1 cellular context compared by ENCODE assay signal in the genomic region with DNA sequence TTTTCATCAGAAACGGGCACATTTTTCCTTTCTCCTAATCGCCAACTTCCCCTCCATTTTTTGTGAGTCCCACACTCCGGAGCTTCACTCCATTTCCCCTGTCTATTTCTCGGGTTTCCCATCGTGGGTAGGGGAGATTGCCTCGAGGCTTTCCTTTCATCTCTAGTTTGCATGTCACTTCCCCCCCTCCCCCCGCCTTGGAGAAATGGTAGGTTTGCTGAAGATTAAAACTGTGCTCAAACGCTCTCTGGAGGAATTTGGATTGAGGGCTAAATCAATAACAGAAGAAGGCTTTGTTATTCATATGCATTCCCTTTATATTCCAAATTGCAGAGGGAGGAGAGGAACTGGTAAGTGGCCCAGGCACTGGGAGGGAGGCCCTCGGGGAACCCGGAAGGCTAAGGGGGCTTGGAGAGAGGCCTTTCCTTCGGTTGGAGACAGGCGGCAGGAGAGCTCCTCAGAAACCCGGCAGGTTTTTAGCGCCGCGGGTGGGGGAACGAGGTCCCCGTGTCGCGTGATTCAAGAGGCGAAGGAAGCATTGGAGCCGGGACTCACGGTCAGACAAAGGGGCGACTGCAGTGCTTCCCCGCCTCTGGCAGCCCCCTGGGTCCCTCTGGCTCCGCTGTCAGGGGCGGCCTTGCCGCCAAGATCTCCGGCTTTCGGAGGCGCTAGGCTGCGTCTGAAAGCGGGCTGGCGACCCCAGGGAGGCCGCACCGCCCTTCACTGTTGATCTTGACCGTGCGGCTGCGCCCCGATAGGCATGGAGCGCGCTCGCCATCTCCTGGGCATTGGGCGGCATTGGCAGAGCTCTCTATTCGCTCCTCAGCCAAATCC.
A peak's percentile ranks its signal among the peaks of the same experiment; 100 is the strongest.
TF ChIP-seq lines count a peak whose summit lies in the region.

No MANE protein-coding gene starts in this region.

TF ChIP-seq in HepG2, 621 proteins besides CTCF, POLR2A, EP300 and RAD21 (continues in another document):
- TF ChIP-seq ZNF264 (CRISPR knock-in tag; IDR thresholded peaks at IDR 0.05): no peak
- no peak for TF ChIP-seq TGIF2 (CRISPR knock-in tag; IDR thresholded peaks at IDR 0.05)
- TF ChIP-seq, protein P1, sequence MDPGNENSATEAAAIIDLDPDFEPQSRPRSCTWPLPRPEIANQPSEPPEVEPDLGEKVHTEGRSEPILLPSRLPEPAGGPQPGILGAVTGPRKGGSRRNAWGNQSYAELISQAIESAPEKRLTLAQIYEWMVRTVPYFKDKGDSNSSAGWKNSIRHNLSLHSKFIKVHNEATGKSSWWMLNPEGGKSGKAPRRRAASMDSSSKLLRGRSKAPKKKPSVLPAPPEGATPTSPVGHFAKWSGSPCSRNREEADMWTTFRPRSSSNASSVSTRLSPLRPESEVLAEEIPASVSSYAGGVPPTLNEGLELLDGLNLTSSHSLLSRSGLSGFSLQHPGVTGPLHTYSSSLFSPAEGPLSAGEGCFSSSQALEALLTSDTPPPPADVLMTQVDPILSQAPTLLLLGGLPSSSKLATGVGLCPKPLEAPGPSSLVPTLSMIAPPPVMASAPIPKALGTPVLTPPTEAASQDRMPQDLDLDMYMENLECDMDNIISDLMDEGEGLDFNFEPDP (CRISPR knock-in tag; conservative IDR thresholded peaks at IDR 0.05): no peak
- no peak for TF ChIP-seq ZNF383 (CRISPR knock-in tag; IDR thresholded peaks at IDR 0.05; ENCODE audit: borderline replicate concordance)
- no peak for TF ChIP-seq NFIC (IDR thresholded peaks at IDR 0.05; ENCODE audit: low read length)
- no peak for TF ChIP-seq AGO2 (optimal IDR thresholded peaks at IDR 0.05; ENCODE audit: low read depth, low read length)
- TF ChIP-seq ZNF354B (CRISPR knock-in tag; IDR thresholded peaks at IDR 0.05): no peak
- TF ChIP-seq ZNF660 (CRISPR knock-in tag; IDR thresholded peaks at IDR 0.05; ENCODE audit: borderline replicate concordance, low read depth): no peak
- no peak for TF ChIP-seq GATA4 (IDR thresholded peaks at IDR 0.05; ENCODE audit: borderline replicate concordance, low read depth)
- no peak for TF ChIP-seq TBP (CRISPR knock-in tag; IDR thresholded peaks at IDR 0.05)
- TF ChIP-seq LCORL (IDR thresholded peaks at IDR 0.05): no peak
- TF ChIP-seq LCORL (CRISPR knock-in tag; IDR thresholded peaks at IDR 0.05): no peak
- 0 out of 2 replicates have a peak, but pooled peaks have one; percentile 67 for TF ChIP-seq ZNF136 (CRISPR knock-in tag; IDR thresholded peaks at IDR 0.05; ENCODE audit: low read depth)
- no peak for TF ChIP-seq PAF1 (CRISPR knock-in tag; IDR thresholded peaks at IDR 0.05)
- TF ChIP-seq, protein P2, sequence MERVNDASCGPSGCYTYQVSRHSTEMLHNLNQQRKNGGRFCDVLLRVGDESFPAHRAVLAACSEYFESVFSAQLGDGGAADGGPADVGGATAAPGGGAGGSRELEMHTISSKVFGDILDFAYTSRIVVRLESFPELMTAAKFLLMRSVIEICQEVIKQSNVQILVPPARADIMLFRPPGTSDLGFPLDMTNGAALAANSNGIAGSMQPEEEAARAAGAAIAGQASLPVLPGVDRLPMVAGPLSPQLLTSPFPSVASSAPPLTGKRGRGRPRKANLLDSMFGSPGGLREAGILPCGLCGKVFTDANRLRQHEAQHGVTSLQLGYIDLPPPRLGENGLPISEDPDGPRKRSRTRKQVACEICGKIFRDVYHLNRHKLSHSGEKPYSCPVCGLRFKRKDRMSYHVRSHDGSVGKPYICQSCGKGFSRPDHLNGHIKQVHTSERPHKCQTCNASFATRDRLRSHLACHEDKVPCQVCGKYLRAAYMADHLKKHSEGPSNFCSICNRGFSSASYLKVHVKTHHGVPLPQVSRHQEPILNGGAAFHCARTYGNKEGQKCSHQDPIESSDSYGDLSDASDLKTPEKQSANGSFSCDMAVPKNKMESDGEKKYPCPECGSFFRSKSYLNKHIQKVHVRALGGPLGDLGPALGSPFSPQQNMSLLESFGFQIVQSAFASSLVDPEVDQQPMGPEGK (CRISPR knock-in tag; IDR thresholded peaks at IDR 0.05): peak; percentile 45; the same call in 1 of the 2 replicates
- no peak for TF ChIP-seq PAWR (CRISPR knock-in tag; IDR thresholded peaks at IDR 0.05; ENCODE audit: borderline replicate concordance)
- no peak for TF ChIP-seq ZSCAN22 (CRISPR knock-in tag; IDR thresholded peaks at IDR 0.05)
- peak; percentile 44; the same call in 1 of the 2 replicates for TF ChIP-seq NRL (CRISPR knock-in tag; IDR thresholded peaks at IDR 0.05; ENCODE audit: borderline replicate concordance)
- no peak; the same call in 1 of the 2 replicates for TF ChIP-seq MAF1 (CRISPR knock-in tag; IDR thresholded peaks at IDR 0.05; ENCODE audit: borderline replicate concordance)
- TF ChIP-seq ZNF670 (CRISPR knock-in tag; IDR thresholded peaks at IDR 0.05; ENCODE audit: borderline replicate concordance): no peak
- TF ChIP-seq, protein P3, sequence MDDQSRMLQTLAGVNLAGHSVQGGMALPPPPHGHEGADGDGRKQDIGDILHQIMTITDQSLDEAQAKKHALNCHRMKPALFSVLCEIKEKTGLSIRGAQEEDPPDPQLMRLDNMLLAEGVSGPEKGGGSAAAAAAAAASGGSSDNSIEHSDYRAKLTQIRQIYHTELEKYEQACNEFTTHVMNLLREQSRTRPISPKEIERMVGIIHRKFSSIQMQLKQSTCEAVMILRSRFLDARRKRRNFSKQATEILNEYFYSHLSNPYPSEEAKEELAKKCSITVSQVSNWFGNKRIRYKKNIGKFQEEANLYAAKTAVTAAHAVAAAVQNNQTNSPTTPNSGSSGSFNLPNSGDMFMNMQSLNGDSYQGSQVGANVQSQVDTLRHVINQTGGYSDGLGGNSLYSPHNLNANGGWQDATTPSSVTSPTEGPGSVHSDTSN (CRISPR knock-in tag; IDR thresholded peaks at IDR 0.05; ENCODE audit: borderline replicate concordance): no peak
- TF ChIP-seq ZNF101 (CRISPR knock-in tag; IDR thresholded peaks at IDR 0.05; ENCODE audit: borderline replicate concordance, low read depth): no peak
- TF ChIP-seq ETV5 (CRISPR knock-in tag; IDR thresholded peaks at IDR 0.05; ENCODE audit: borderline replicate concordance): no peak
- TF ChIP-seq ETV6 (CRISPR knock-in tag; conservative IDR thresholded peaks at IDR 0.05): no peak
- no peak for TF ChIP-seq ZNF367 (CRISPR knock-in tag; IDR thresholded peaks at IDR 0.05; ENCODE audit: borderline replicate concordance)
- TF ChIP-seq ZNF644 (CRISPR knock-in tag; IDR thresholded peaks at IDR 0.05; ENCODE audit: low read depth): no peak
- no peak for TF ChIP-seq SOX6 (IDR thresholded peaks at IDR 0.05)
- TF ChIP-seq SOX6 (CRISPR knock-in tag; IDR thresholded peaks at IDR 0.05): peak; percentile 33; the same call in 1 of the 2 replicates
- no peak for TF ChIP-seq ZFYVE20 (CRISPR knock-in tag; IDR thresholded peaks at IDR 0.05; ENCODE audit: borderline replicate concordance, low read depth)
- TF ChIP-seq, protein P4, sequence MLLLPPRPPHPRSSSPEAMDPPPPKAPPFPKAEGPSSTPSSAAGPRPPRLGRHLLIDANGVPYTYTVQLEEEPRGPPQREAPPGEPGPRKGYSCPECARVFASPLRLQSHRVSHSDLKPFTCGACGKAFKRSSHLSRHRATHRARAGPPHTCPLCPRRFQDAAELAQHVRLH (CRISPR knock-in tag; IDR thresholded peaks at IDR 0.05; ENCODE audit: borderline replicate concordance, low read depth): peak; percentile 39; the same call in 1 of the 2 replicates
- TF ChIP-seq ZNF335 (CRISPR knock-in tag; IDR thresholded peaks at IDR 0.05): no peak
- TF ChIP-seq, protein P5, sequence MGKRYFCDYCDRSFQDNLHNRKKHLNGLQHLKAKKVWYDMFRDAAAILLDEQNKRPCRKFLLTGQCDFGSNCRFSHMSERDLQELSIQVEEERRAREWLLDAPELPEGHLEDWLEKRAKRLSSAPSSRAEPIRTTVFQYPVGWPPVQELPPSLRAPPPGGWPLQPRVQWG (CRISPR knock-in tag; IDR thresholded peaks at IDR 0.05; ENCODE audit: borderline replicate concordance, low read depth): no peak
- TF ChIP-seq TOPORS (CRISPR knock-in tag; IDR thresholded peaks at IDR 0.05): no peak
- no peak for TF ChIP-seq KLF13 (CRISPR knock-in tag; IDR thresholded peaks at IDR 0.05)
- TF ChIP-seq, protein P6, sequence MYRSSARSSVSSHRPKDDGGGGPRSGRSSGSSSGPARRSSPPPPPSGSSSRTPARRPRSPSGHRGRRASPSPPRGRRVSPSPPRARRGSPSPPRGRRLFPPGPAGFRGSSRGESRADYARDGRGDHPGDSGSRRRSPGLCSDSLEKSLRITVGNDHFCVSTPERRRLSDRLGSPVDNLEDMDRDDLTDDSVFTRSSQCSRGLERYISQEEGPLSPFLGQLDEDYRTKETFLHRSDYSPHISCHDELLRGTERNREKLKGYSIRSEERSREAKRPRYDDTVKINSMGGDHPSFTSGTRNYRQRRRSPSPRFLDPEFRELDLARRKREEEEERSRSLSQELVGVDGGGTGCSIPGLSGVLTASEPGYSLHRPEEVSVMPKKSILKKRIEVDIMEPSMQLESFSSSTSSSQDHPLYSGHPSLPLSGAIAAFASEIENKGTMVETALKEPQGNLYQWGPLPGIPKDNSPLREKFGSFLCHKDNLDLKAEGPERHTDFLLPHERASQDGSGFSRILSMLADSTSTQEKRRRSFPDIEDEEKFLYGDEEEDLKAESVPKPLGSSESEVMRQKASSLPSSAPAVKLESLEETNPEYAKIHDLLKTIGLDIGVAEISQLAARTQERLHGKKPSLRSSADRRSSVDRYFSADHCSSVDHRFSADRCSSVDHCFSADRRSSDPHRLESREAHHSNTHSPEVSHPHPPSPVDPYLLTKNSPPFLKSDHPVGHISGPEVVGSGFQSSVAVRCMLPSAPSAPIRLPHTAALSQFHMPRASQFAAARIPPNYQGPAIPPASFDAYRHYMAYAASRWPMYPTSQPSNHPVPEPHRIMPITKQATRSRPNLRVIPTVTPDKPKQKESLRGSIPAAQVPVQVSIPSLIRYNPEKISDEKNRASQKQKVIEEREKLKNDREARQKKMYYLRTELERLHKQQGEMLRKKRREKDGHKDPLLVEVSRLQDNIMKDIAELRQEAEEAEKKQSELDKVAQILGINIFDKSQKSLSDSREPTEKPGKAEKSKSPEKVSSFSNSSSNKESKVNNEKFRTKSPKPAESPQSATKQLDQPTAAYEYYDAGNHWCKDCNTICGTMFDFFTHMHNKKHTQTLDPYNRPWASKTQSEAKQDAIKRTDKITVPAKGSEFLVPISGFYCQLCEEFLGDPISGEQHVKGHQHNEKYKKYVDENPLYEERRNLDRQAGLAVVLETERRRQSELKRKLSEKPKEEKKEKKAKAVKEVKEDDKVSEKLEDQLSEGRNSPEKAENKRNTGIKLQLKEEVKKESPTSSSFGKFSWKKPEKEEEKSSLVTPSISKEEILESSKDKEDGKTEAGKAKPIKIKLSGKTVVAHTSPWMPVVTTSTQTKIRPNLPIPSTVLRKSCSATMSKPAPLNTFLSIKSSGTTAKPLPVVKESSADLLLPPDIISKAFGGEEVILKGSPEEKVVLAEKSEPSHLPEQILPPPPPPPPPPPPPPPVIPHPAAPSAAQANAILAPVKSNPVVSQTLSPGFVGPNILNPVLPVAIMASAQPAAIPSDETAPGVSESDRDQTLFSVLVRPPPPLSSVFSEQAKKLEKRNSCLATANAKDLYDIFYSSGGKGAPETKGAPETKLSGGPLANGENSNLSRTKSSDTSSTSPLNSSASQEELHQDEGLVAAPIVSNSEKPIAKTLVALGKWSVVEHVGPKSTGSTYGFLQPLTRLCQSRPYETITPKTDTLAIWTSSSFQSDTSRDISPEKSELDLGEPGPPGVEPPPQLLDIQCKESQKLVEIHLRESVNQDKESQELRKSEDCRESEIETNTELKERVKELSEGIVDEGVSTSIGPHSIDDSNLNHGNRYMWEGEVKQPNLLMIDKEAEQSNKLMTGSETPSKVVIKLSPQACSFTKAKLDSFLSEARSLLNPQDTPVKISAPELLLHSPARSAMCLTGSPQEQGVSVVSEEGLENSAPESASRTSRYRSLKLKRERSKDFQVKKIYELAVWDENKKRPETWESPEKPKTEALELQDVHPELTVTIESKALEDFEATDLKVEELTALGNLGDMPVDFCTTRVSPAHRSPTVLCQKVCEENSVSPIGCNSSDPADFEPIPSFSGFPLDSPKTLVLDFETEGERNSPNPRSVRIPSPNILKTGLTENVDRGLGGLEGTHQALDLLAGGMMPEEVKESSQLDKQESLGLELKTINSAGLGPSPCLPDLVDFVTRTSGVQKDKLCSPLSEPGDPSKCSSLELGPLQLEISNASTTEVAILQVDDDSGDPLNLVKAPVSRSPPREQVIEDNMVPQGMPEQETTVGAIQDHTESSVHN (CRISPR knock-in tag; IDR thresholded peaks at IDR 0.05): no peak
- TF ChIP-seq GLI4 (CRISPR knock-in tag; IDR thresholded peaks at IDR 0.05; ENCODE audit: borderline replicate concordance): peak; percentile 49; the same call in 1 of the 2 replicates
- TF ChIP-seq, protein P7, sequence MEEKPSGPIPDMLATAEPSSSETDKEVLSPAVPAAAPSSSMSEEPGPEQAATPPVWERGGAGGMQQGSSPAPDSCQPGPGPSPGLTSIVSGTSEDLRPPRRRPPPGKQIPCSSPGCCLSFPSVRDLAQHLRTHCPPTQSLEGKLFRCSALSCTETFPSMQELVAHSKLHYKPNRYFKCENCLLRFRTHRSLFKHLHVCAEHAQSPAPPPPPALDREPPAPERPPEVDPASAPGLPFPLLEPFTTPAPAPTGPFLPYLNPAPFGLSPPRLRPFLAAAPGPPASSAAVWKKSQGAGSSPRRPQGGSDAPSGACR (CRISPR knock-in tag; IDR thresholded peaks at IDR 0.05): peak; percentile 69; the same call in 1 of the 2 replicates
- no peak for TF ChIP-seq ZNF382 (CRISPR knock-in tag; IDR thresholded peaks at IDR 0.05; ENCODE audit: borderline replicate concordance)
- TF ChIP-seq WIZ (CRISPR knock-in tag; IDR thresholded peaks at IDR 0.05): no peak
- no peak for TF ChIP-seq SOX13 (IDR thresholded peaks at IDR 0.05)
- TF ChIP-seq SOX13 (CRISPR knock-in tag; conservative IDR thresholded peaks at IDR 0.05 in 1 of 2, IDR thresholded peaks at IDR 0.05 in 1 of 2): peak in 1 of 2 experiments; percentile 37; a peak in 1 of 4 replicates
- TF ChIP-seq KLF12 (CRISPR knock-in tag; IDR thresholded peaks at IDR 0.05; ENCODE audit: borderline replicate concordance): no peak
- TF ChIP-seq ZSCAN9 (CRISPR knock-in tag; IDR thresholded peaks at IDR 0.05; ENCODE audit: borderline replicate concordance): no peak
- TF ChIP-seq JDP2 (CRISPR knock-in tag; IDR thresholded peaks at IDR 0.05; ENCODE audit: borderline replicate concordance): no peak
- TF ChIP-seq, protein P8, sequence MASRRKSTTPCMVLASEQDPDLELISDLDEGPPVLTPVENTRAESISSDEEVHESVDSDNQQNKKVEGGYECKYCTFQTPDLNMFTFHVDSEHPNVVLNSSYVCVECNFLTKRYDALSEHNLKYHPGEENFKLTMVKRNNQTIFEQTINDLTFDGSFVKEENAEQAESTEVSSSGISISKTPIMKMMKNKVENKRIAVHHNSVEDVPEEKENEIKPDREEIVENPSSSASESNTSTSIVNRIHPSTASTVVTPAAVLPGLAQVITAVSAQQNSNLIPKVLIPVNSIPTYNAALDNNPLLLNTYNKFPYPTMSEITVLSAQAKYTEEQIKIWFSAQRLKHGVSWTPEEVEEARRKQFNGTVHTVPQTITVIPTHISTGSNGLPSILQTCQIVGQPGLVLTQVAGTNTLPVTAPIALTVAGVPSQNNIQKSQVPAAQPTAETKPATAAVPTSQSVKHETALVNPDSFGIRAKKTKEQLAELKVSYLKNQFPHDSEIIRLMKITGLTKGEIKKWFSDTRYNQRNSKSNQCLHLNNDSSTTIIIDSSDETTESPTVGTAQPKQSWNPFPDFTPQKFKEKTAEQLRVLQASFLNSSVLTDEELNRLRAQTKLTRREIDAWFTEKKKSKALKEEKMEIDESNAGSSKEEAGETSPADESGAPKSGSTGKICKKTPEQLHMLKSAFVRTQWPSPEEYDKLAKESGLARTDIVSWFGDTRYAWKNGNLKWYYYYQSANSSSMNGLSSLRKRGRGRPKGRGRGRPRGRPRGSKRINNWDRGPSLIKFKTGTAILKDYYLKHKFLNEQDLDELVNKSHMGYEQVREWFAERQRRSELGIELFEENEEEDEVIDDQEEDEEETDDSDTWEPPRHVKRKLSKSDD (CRISPR knock-in tag; IDR thresholded peaks at IDR 0.05; ENCODE audit: low read depth): no peak
- no peak for TF ChIP-seq ZNF333 (CRISPR knock-in tag; IDR thresholded peaks at IDR 0.05; ENCODE audit: borderline replicate concordance)
